ENCODE assay signal across 1 cellular context in the genomic region with DNA sequence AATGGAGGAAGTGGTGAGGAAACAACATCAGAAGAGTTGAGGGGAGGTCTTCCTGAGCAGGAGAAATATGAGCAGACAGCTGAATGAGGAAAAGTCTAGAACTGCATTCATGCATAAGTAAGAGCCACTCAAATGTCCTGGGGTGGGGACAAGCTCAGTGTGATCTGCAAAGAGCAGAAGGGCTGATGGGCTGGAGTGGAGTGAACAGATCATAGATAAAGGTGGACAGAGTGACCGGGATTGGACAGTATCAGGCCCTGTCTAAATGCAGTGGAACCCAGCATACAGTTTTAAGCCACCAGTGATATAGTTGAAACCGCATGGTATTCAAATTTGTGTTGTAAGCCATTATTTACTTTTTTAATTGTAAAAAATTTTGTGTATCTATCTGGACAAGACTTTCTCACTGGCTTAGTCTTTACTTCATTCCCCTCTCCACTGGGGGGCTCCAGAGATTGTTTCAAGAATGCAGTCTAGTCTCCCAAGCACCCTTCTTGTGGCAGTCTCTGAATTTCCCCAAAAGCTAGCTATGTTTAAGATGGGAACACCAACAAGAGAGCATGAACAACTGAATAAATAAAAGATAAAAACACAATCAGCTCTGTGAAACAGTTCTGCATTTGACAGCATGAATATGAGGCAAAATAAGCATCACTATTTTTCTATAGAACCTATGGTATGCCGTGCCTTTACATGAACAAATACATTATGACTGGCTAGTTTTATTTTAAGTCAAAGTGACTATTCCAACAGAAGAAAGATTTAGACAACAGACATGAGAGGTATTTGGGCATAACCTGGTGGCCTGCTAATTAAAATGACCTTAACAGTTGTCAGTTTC.
TF ChIP-seq lines count a peak whose summit lies in the region.

No MANE protein-coding gene starts in this region.

TF ChIP-seq in K562, 482 proteins besides CTCF, POLR2A, EP300 and RAD21 (continued from another document):
- TF ChIP-seq, protein P1, sequence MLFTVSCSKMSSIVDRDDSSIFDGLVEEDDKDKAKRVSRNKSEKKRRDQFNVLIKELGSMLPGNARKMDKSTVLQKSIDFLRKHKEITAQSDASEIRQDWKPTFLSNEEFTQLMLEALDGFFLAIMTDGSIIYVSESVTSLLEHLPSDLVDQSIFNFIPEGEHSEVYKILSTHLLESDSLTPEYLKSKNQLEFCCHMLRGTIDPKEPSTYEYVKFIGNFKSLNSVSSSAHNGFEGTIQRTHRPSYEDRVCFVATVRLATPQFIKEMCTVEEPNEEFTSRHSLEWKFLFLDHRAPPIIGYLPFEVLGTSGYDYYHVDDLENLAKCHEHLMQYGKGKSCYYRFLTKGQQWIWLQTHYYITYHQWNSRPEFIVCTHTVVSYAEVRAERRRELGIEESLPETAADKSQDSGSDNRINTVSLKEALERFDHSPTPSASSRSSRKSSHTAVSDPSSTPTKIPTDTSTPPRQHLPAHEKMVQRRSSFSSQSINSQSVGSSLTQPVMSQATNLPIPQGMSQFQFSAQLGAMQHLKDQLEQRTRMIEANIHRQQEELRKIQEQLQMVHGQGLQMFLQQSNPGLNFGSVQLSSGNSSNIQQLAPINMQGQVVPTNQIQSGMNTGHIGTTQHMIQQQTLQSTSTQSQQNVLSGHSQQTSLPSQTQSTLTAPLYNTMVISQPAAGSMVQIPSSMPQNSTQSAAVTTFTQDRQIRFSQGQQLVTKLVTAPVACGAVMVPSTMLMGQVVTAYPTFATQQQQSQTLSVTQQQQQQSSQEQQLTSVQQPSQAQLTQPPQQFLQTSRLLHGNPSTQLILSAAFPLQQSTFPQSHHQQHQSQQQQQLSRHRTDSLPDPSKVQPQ (CRISPR knock-in tag; IDR thresholded peaks at IDR 0.05; ENCODE audit: borderline replicate concordance) = no peak
- TF ChIP-seq, protein P2, sequence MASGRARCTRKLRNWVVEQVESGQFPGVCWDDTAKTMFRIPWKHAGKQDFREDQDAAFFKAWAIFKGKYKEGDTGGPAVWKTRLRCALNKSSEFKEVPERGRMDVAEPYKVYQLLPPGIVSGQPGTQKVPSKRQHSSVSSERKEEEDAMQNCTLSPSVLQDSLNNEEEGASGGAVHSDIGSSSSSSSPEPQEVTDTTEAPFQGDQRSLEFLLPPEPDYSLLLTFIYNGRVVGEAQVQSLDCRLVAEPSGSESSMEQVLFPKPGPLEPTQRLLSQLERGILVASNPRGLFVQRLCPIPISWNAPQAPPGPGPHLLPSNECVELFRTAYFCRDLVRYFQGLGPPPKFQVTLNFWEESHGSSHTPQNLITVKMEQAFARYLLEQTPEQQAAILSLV (tag; IDR thresholded peaks at IDR 0.05) = no peak
- TF ChIP-seq BCL6 (CRISPR knock-in tag; IDR thresholded peaks at IDR 0.05) = no peak
- TF ChIP-seq, protein P3, sequence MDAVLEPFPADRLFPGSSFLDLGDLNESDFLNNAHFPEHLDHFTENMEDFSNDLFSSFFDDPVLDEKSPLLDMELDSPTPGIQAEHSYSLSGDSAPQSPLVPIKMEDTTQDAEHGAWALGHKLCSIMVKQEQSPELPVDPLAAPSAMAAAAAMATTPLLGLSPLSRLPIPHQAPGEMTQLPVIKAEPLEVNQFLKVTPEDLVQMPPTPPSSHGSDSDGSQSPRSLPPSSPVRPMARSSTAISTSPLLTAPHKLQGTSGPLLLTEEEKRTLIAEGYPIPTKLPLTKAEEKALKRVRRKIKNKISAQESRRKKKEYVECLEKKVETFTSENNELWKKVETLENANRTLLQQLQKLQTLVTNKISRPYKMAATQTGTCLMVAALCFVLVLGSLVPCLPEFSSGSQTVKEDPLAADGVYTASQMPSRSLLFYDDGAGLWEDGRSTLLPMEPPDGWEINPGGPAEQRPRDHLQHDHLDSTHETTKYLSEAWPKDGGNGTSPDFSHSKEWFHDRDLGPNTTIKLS (IDR thresholded peaks at IDR 0.05; ENCODE audit: borderline replicate concordance, low read depth) = no peak
- TF ChIP-seq, protein P4, sequence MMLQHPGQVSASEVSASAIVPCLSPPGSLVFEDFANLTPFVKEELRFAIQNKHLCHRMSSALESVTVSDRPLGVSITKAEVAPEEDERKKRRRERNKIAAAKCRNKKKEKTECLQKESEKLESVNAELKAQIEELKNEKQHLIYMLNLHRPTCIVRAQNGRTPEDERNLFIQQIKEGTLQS (IDR thresholded peaks at IDR 0.05) = no peak
- TF ChIP-seq, protein P4 (CRISPR knock-in tag; conservative IDR thresholded peaks at IDR 0.05) = no peak
- TF ChIP-seq, protein P5, sequence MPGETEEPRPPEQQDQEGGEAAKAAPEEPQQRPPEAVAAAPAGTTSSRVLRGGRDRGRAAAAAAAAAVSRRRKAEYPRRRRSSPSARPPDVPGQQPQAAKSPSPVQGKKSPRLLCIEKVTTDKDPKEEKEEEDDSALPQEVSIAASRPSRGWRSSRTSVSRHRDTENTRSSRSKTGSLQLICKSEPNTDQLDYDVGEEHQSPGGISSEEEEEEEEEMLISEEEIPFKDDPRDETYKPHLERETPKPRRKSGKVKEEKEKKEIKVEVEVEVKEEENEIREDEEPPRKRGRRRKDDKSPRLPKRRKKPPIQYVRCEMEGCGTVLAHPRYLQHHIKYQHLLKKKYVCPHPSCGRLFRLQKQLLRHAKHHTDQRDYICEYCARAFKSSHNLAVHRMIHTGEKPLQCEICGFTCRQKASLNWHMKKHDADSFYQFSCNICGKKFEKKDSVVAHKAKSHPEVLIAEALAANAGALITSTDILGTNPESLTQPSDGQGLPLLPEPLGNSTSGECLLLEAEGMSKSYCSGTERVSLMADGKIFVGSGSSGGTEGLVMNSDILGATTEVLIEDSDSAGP (CRISPR knock-in tag; IDR thresholded peaks at IDR 0.05) = no peak
